ENCODE assay signal across 11 cellular contexts in genomic region chr4:183906486-183906735, GRCh38. TPM values are rescaled to one million over a fixed set of nuclear protein-coding genes. Genes with fewer than 3 reads are reported as not detected.
DNase-seq lines count a peak whose midpoint lies in the region; ATAC-seq and TF ChIP-seq lines count a peak whose summit lies in the region.
"Had no signal": no experiment of that assay in that cellular context is flagged by ENCODE, and none has a peak within 500 bp of the region (broad histone marks: within the 10 kb centered on the region; RNA-seq: fewer than 3 reads in every experiment).

No MANE protein-coding gene starts in this region.

- no peak for DNase-seq in NT2/D1 (ENCODE audit: low read depth, low spot score)
- DNase-seq in ecto neural progenitor cell (ENCODE audit: low spot score): peak; percentile 75
- no peak for DNase-seq in lower lobe of right lung
- no peak for DNase-seq in globus pallidus (ENCODE audit: low spot score)
- no peak for DNase-seq in KBM-7
- no peak for DNase-seq in HFFc6
- DNase-seq: DMS79 treated with DMSO at 0.1 percent for 48 hours, NCI-H187 treated with DMSO at 0.1 percent for 48 hours, SHP77 had no signal

- H3K27ac Mint-ChIP-seq in HFFc6: no peak overlapping the region

- in situ Hi-C loops in KBM-7 (cut with MboI; ENCODE audit: low pct_unique_long_range_greater_than_20kb, low sequenced_read_pairs): no loop called here

- H3K9me3 ChIP-seq in NT2/D1 (ENCODE audit: insufficient read depth, low read length): peaks cover 16% of the 10 kb centered on the region; the same call in 1 of the 2 replicates
- H3K9me3 ChIP-seq in lower lobe of right lung: no peaks in the 10 kb centered on the region

- peaks cover 16% of the 10 kb centered on the region for H3K27me3 Mint-ChIP-seq in HFFc6 (ENCODE audit: insufficient read depth)

- H3K4me1 ChIP-seq in NT2/D1 (ENCODE audit: insufficient read depth, insufficient read length): no peaks in the 10 kb centered on the region
- H3K4me1 ChIP-seq in lower lobe of right lung: peaks cover 26% of the 10 kb centered on the region

- H3K27me3 ChIP-seq in NT2/D1 (ENCODE audit: insufficient read depth, insufficient read length) (peaks cover 20% of the 10 kb centered on the region), lower lobe of right lung (ENCODE audit: low read depth) (peaks cover 16% of the 10 kb centered on the region)

- no peak overlapping the region for H3K4me3 Mint-ChIP-seq in HFFc6

- H3K4me3 ChIP-seq in NT2/D1 (ENCODE audit: insufficient read length, low read depth) (peak overlapping the region; percentile 73), lower lobe of right lung (peak overlapping the region; percentile 68)

- H3K9me3 Mint-ChIP-seq in HFFc6: peaks cover 3% of the 10 kb centered on the region; the same call in 1 of the 2 replicates

- H3K27ac ChIP-seq in lower lobe of right lung: no peak overlapping the region
- H3K27ac ChIP-seq in temporal lobe (ENCODE audit: low read depth, low read length): peak overlapping the region; percentile 70

- intact Hi-C loops in lower lobe of right lung (cut with DNase I): no loop called here

- H3K36me3 Mint-ChIP-seq in HFFc6 (ENCODE audit: low read depth): no peaks in the 10 kb centered on the region

- no peaks in the 10 kb centered on the region for H3K4me1 Mint-ChIP-seq in HFFc6 (ENCODE audit: low read depth)

- ATAC-seq in lower lobe of right lung (peak in 1 of 2 donors; percentile 13), GM19463 (IDR thresholded peaks at IDR 0.05; ENCODE audit: unreplicated experiment) (no peak)

- no peak for TF ChIP-seq CTCF in lower lobe of right lung (IDR thresholded peaks at IDR 0.05)
- TF ChIP-seq CTCF in HFFc6 (IDR thresholded peaks at IDR 0.05): no peak

- peak overlapping the region; percentile 83 for H3K9ac ChIP-seq in NT2/D1 (ENCODE audit: insufficient read length, low read depth)

- H3K36me3 ChIP-seq in NT2/D1 (ENCODE audit: insufficient read depth, insufficient read length, low read length) (no peaks in the 10 kb centered on the region), lower lobe of right lung (no peaks in the 10 kb centered on the region)

RNA-seq across cellular contexts. Expression of gene STOX2, which starts 1.3 kb away (rescaled TPM):
- total RNA-seq in lower lobe of right lung: 12.8 TPM
- total RNA-seq in temporal lobe: 34.7 TPM
- total RNA-seq in HFFc6 (2021; fragmentation: NEBNext Ultra II Directional; extraction: Animal tissue kit (Norgen Biotek cat#: 25700)): under 1 TPM in 2 of 6 experiments, not detected in 4; 0.07 to 0.17 TPM

Comparison
In these comparisons a context has a peak if more than half of its experiments do, and no peak if none do; other contexts are left out.
1. RNA of gene STOX2, which starts 1.3 kb away (total RNA-seq): 34.7 TPM in temporal lobe (single experiment) and 12.8 TPM in lower lobe of right lung (single experiment); 0.07 to 0.17 TPM in HFFc6; every median in the first group is over 10 times any median in the second.